23 cellular contexts compared by ENCODE assay signal in genomic region chr5:72749362-72749997, GRCh38.
DNase-seq lines count a peak whose midpoint lies in the region; ATAC-seq and TF ChIP-seq lines count a peak whose summit lies in the region.
"Had no signal": no experiment of that assay in that cellular context is flagged by ENCODE, and none has a peak within 500 bp of the region (broad histone marks: within the 10 kb centered on the region; RNA-seq: fewer than 3 reads in every experiment).

No MANE protein-coding gene starts in this region.

- peaks cover 22% of the 10 kb centered on the region for H3K4me1 Mint-ChIP-seq in glutamatergic neuron (ENCODE audit: low read depth, unreplicated experiment)

- H3K27me3 Mint-ChIP-seq in glutamatergic neuron (ENCODE audit: unreplicated experiment), result no peaks in the 10 kb centered on the region

- WGBS in heart right ventricle, 2 donors, result 84 to 85% methylated on average over 12 of the region's 12 CpGs

- no peaks in the 10 kb centered on the region for H3K36me3 ChIP-seq in heart right ventricle

- no peak overlapping the region for H3K4me3 Mint-ChIP-seq in glutamatergic neuron (ENCODE audit: unreplicated experiment)

- ATAC-seq in Right ventricle myocardium inferior (no peak), heart right ventricle (no peak)
- ATAC-seq in stimulated activated naive CD8-positive, alpha-beta T cell treated with anti-CD3 and anti-CD28 coated beads, Interleukin-15, Interleukin-2, amounts not matched to agents 100 U/mL and 50 U/mL, for 24 hours, result no peak

- no peaks in the 10 kb centered on the region for H3K27me3 ChIP-seq in heart right ventricle

- no peak overlapping the region for H3K27ac ChIP-seq in heart right ventricle
- H3K27ac ChIP-seq: GM23248, KMS-11, RWPE1 had no signal

- no peaks in the 10 kb centered on the region for H3K9me3 ChIP-seq in heart right ventricle
- H3K9me3 ChIP-seq: SK-N-SH had no signal

- in situ Hi-C loops in GM13977 (cut with MboI; ENCODE audit: low pct_unique_long_range_greater_than_20kb, low sequenced_read_pairs, unreplicated experiment), result no loop called here

- peak; percentile 53 for DNase-seq in Right ventricle myocardium inferior (ENCODE audit: missing footprints)
- no peak for DNase-seq in heart right ventricle
- DNase-seq in SK-N-DZ (ENCODE audit: low spot score), result peak; percentile 30
- peak; percentile 42 for DNase-seq in glutamatergic neuron
- DNase-seq in DMS53 (lab: John Stamatoyannopoulos, UW), result no peak
- no peak for DNase-seq in GM13977 (ENCODE audit: low spot score)
- DNase-seq in NCI-H1436 treated with DMSO at 0.1 percent for 48 hours (lab: John Stamatoyannopoulos, UW), result no peak
- no peak for DNase-seq in stimulated activated naive CD8-positive, alpha-beta T cell treated with anti-CD3 and anti-CD28 coated beads, Interleukin-15, Interleukin-2, amounts not matched to agents 100 U/mL and 50 U/mL, for 24 hours
- DNase-seq: 8988T, Calu3, GM23248, HCEC 1CT, NCI-H1048, NCI-H1417 treated with DMSO at 0.1 percent for 48 hours, NCI-H187, NCI-H2107, NCI-H446, NCI-H524 treated with DMSO at 0.1 percent for 48 hours, SIG-M5, SK-N-SH, SW 1271 had no signal

- intact Hi-C loops in Right ventricle myocardium inferior (cut with DNase I) (no loop called here), heart right ventricle (cut with DNase I) (no loop called here)

- no peaks in the 10 kb centered on the region for H3K36me3 Mint-ChIP-seq in glutamatergic neuron (ENCODE audit: unreplicated experiment)

- H3K27ac Mint-ChIP-seq in glutamatergic neuron (ENCODE audit: unreplicated experiment), result no peak overlapping the region

- peaks cover 3% of the 10 kb centered on the region for H3K9me3 Mint-ChIP-seq in glutamatergic neuron (ENCODE audit: unreplicated experiment)

- no peak for TF ChIP-seq CTCF in heart right ventricle (IDR thresholded peaks at IDR 0.05)
- no peak for TF ChIP-seq CTCF in glutamatergic neuron (IDR thresholded peaks at IDR 0.05; ENCODE audit: partially characterized antibody, unreplicated experiment)
- no peak for TF ChIP-seq CTCF in GM13977 (IDR thresholded peaks at IDR 0.05; ENCODE audit: extremely low read depth, insufficient read depth, missing control alignments)

- H3K4me1 ChIP-seq in heart right ventricle, result no peaks in the 10 kb centered on the region

- H3K4me3 ChIP-seq in heart right ventricle, result no peak overlapping the region
- H3K4me3 ChIP-seq: GM23248 had no signal

Comparison
In these comparisons a context has a peak if more than half of its experiments do, and no peak if none do; other contexts are left out.
1. DNase-seq: peak in Right ventricle myocardium inferior (single experiment), SK-N-DZ (single experiment) and glutamatergic neuron (single experiment); none in heart right ventricle (0 of 2), DMS53 (single experiment), GM13977 (single experiment), NCI-H1436 treated with DMSO at 0.1 percent for 48 hours (single experiment) and stimulated activated naive CD8-positive, alpha-beta T cell treated with anti-CD3 and anti-CD28 coated beads, Interleukin-15, Interleukin-2, amounts not matched to agents 100 U/mL and 50 U/mL, for 24 hours (single experiment).